Comparison of ENCODE assay signal across 15 cellular contexts in genomic region chr1:91768120-91768519, GRCh38.
A peak's percentile ranks its signal among the peaks of the same experiment; 100 is the strongest.
DNase-seq lines count a peak whose midpoint lies in the region; ATAC-seq and TF ChIP-seq lines count a peak whose summit lies in the region.
"Had no signal": no experiment of that assay in that cellular context is flagged by ENCODE, and none has a peak within 500 bp of the region (broad histone marks: within the 10 kb centered on the region; RNA-seq: fewer than 3 reads in every experiment).

No MANE protein-coding gene starts in this region.

- H3K4me3 ChIP-seq in BLaER1 (no peak overlapping the region), gastroesophageal sphincter (no peak overlapping the region), subcutaneous abdominal adipose tissue (ENCODE audit: low read depth in 1 of 5, low read length in 5 of 5) (no peak overlapping the region), left lung (no peak overlapping the region)
- H3K4me3 ChIP-seq: A549; BLaER1 treated with 17β-estradiol and CSF1 and Interleukin-3, amounts not matched to agents 10 nM and 100 nM; HAP-1 had no signal

- H3K4me3 Mint-ChIP-seq in natural killer cell: no peak overlapping the region
- H3K4me3 Mint-ChIP-seq: CD8-positive, alpha-beta T cell had no signal

- peaks cover 6% of the 10 kb centered on the region; the same call in 1 of the 2 replicates for H3K36me3 ChIP-seq in BLaER1
- peaks cover 0 to 6% of the 10 kb centered on the region in 2 donors for H3K36me3 ChIP-seq in gastroesophageal sphincter
- peaks cover 4 to 14% (median 5%) of the 10 kb centered on the region in 5 donors for H3K36me3 ChIP-seq in subcutaneous abdominal adipose tissue (ENCODE audit: control insufficient read depth in 5 of 5, insufficient read depth in 5 of 5, low read length in 5 of 5)
- no peaks in the 10 kb centered on the region for H3K36me3 ChIP-seq in left lung
- H3K36me3 ChIP-seq: HAP-1 had no signal

- no peak for DNase-seq in natural killer cell
- no peak for DNase-seq in left lung
- DNase-seq: Calu3; CD8-positive, alpha-beta T cell; DMS79 treated with DMSO at 0.1 percent for 48 hours; GF-D8 had no signal

- peaks cover 15% of the 10 kb centered on the region for H3K36me3 Mint-ChIP-seq in natural killer cell

- peaks cover 71 to 86% of the 10 kb centered on the region in 2 donors for H3K4me1 Mint-ChIP-seq in natural killer cell

- intact Hi-C loops in natural killer cell (cut with micrococcal nuclease): loop anchor here (5.0 kb wide), 1 partner anchor 41 kb away; no protein-coding TSS in a partner anchor
- intact Hi-C loops in left lung (cut with DNase I): no loop called here

- TF ChIP-seq CTCF in gastroesophageal sphincter (IDR thresholded peaks at IDR 0.05) (no peak), natural killer cell (IDR thresholded peaks at IDR 0.05) (no peak), left lung (IDR thresholded peaks at IDR 0.05) (no peak)

- H3K27me3 Mint-ChIP-seq in natural killer cell (ENCODE audit: low read depth in 2 of 2): no peaks in the 10 kb centered on the region

- no peak for ATAC-seq in gastroesophageal sphincter
- no peak for ATAC-seq in natural killer cell
- no peak for ATAC-seq in GM18868 (IDR thresholded peaks at IDR 0.05; ENCODE audit: unreplicated experiment)
- no peak for ATAC-seq in left lung
- no peak for ATAC-seq in GM18873 (IDR thresholded peaks at IDR 0.05; ENCODE audit: low FRiP score, unreplicated experiment)
- ATAC-seq: A549; CD8-positive, alpha-beta T cell had no signal

- H4K20me1 ChIP-seq in BLaER1: no peaks in the 10 kb centered on the region
- H4K20me1 ChIP-seq: BLaER1 treated with 17β-estradiol and CSF1 and Interleukin-3, amounts not matched to agents 10 nM and 100 nM had no signal

- H3K9ac ChIP-seq in BLaER1 (no peak overlapping the region), subcutaneous abdominal adipose tissue (ENCODE audit: low read length in 5 of 5) (no peak overlapping the region)
- H3K9ac ChIP-seq: BLaER1 treated with 17β-estradiol and CSF1 and Interleukin-3, amounts not matched to agents 10 nM and 100 nM had no signal

- H3K4me1 ChIP-seq in BLaER1: peaks cover 27% of the 10 kb centered on the region
- peaks cover 14 to 45% (median 16%) of the 10 kb centered on the region in 3 donors for H3K4me1 ChIP-seq in gastroesophageal sphincter
- H3K4me1 ChIP-seq in subcutaneous abdominal adipose tissue (ENCODE audit: control insufficient read depth in 5 of 5, insufficient read depth in 5 of 5, low read length in 5 of 5): peaks cover 0 to 27% (median 10%) of the 10 kb centered on the region in 5 donors
- H3K4me1 ChIP-seq in left lung: no peaks in the 10 kb centered on the region
- H3K4me1 ChIP-seq: HAP-1 had no signal

- H3K9me3 Mint-ChIP-seq in natural killer cell: no peaks in the 10 kb centered on the region
- H3K9me3 Mint-ChIP-seq: CD8-positive, alpha-beta T cell had no signal

- H3K4me2 ChIP-seq in BLaER1: 0 out of 2 replicates have a peak overlapping the region, but pooled peaks have one; percentile 77
- H3K4me2 ChIP-seq: A549 had no signal

- TF ChIP-seq EP300 in gastroesophageal sphincter (IDR thresholded peaks at IDR 0.05): no peak

- H3K27ac Mint-ChIP-seq in natural killer cell: peak overlapping the region; percentile 88 to 89
- H3K27ac Mint-ChIP-seq: CD8-positive, alpha-beta T cell had no signal

- 86 to 100% methylated on average over 2 of the region's 4 CpGs for WGBS in gastroesophageal sphincter (ENCODE audit: low coverage in 1 of 2), 2 donors

- H3K27ac ChIP-seq in BLaER1: no peak overlapping the region
- H3K27ac ChIP-seq in gastroesophageal sphincter: peak overlapping the region in 3 of 4 donors; percentile 56 to 79 (median 67)
- peak overlapping the region; percentile 56 for H3K27ac ChIP-seq in subcutaneous abdominal adipose tissue (ENCODE audit: low read depth, low read length)
- H3K27ac ChIP-seq in left lung: no peak overlapping the region
- H3K27ac ChIP-seq: 22Rv1, A549 had no signal

- TF ChIP-seq POLR2A in gastroesophageal sphincter (IDR thresholded peaks at IDR 0.05): no peak

- H3K9me3 ChIP-seq in BLaER1: no peaks in the 10 kb centered on the region
- H3K9me3 ChIP-seq in gastroesophageal sphincter: no peaks in the 10 kb centered on the region
- H3K9me3 ChIP-seq in subcutaneous abdominal adipose tissue (ENCODE audit: control insufficient read depth in 5 of 5, low read length in 5 of 5): no peaks in the 10 kb centered on the region
- no peaks in the 10 kb centered on the region for H3K9me3 ChIP-seq in left lung
- H3K9me3 ChIP-seq: A549, HAP-1 had no signal

- H3K27me3 ChIP-seq in BLaER1 (no peaks in the 10 kb centered on the region), gastroesophageal sphincter (no peaks in the 10 kb centered on the region), subcutaneous abdominal adipose tissue (ENCODE audit: control insufficient read depth in 5 of 5, insufficient read depth in 4 of 5, low read length in 5 of 5) (no peaks in the 10 kb centered on the region), left lung (no peaks in the 10 kb centered on the region)
- H3K27me3 ChIP-seq: BLaER1 treated with 17β-estradiol and CSF1 and Interleukin-3, amounts not matched to agents 10 nM and 100 nM had no signal

Comparison
In these comparisons a context has a peak if more than half of its experiments do, and no peak if none do; other contexts are left out.
1. H3K27ac ChIP-seq: peak in gastroesophageal sphincter (3 of 4) and subcutaneous abdominal adipose tissue (single experiment); none in BLaER1 (single experiment) and left lung (0 of 2).